In genomic region chr12:26884765-26885576, GRCh38 we compare ENCODE assay signal across 8 cellular contexts. TPM values are rescaled to one million over a fixed set of nuclear protein-coding genes. Genes with fewer than 3 reads are reported as not detected.
A peak's percentile ranks its signal among the peaks of the same experiment; 100 is the strongest.
DNase-seq lines count a peak whose midpoint lies in the region; ATAC-seq and TF ChIP-seq lines count a peak whose summit lies in the region.

No MANE protein-coding gene starts in this region.

- no TSS peak for BruUV-seq in PC-3 (replicated peaks; lab: Mats Ljungman, UMichigan)

- H3K4me3 ChIP-seq in KMS-11 (IDR thresholded peaks at IDR 0.05; ENCODE audit: insufficient read depth, low read depth, low read length) = no peak overlapping the region
- peak overlapping the region; percentile 42; the same call in 1 of the 2 replicates for H3K4me3 ChIP-seq in PC-3 (ENCODE audit: low read length)

- intact Hi-C loops in PC-3 (cut with micrococcal nuclease) (loop anchor here (1.0 to 10.0 kb wide), 3 partner anchors 32 to 420 kb away; no protein-coding TSS in a partner anchor), natural killer cell (cut with micrococcal nuclease) (loop anchor here (1.0 to 10.0 kb wide), 3 partner anchors 32 to 790 kb away; partner anchors contain the start of gene ITPR2)

- H2AFZ ChIP-seq in KMS-11 (ENCODE audit: low read depth) (peak overlapping the region; percentile 94), PC-3 (ENCODE audit: low read length) (peak overlapping the region; percentile 82)

- H3K4me1 ChIP-seq in KMS-11 (ENCODE audit: low read depth, poor library complexity, severe bottlenecking) (peaks cover 3% of the 10 kb centered on the region), PC-3 (ENCODE audit: insufficient read depth, low read length) (peaks cover 3% of the 10 kb centered on the region; the same call in 1 of the 2 replicates)

- DNase-seq in D341Med (ENCODE audit: low spot score) (peak; percentile 84), PC-3 (peak; percentile 99), activated T-cell treated with anti-CD3 and anti-CD28 coated beads for 48 hours (ENCODE audit: low read depth) (peak; percentile 71), natural killer cell (peak; percentile 69)

- no peaks in the 10 kb centered on the region for H3K36me3 Mint-ChIP-seq in natural killer cell
- peaks cover 9% of the 10 kb centered on the region for H3K36me3 Mint-ChIP-seq in stimulated activated memory B cell treated with anti-CD40 and anti-IgM and Interleukin-4, amounts not matched to agents 10 μg/mL and 1 μg/mL and 100 μg/mL, for 72 hours

- H3K79me2 ChIP-seq in KMS-11 (ENCODE audit: insufficient read depth, low read depth) (no peaks in the 10 kb centered on the region), PC-3 (ENCODE audit: low read length) (no peaks in the 10 kb centered on the region)

- H3K4me2 ChIP-seq in KMS-11 (peak overlapping the region; percentile 57), PC-3 (ENCODE audit: low read length) (peak overlapping the region; percentile 75)

- H3K9me2 ChIP-seq in PC-3 (replicated peaks; ENCODE audit: low read length) = no peaks in the 10 kb centered on the region

- CTCF ChIA-PET in PC-3 (lab: Charles Lee) = interaction anchor here (0.5 to 1.0 kb wide), 12 partner anchors 9 to 420 kb away, joined by 3 to 6 read pairs (median 4); no protein-coding TSS in a partner anchor

- peaks cover 12 to 15% of the 10 kb centered on the region in 2 donors for H3K4me1 Mint-ChIP-seq in natural killer cell
- peaks cover 16% of the 10 kb centered on the region for H3K4me1 Mint-ChIP-seq in stimulated activated memory B cell treated with anti-CD40 and anti-IgM and Interleukin-4, amounts not matched to agents 10 μg/mL and 1 μg/mL and 100 μg/mL, for 72 hours

- peak; percentile 91 for TF ChIP-seq CTCF in KMS-11 (conservative IDR thresholded peaks at IDR 0.05; ENCODE audit: low read depth, low read length)
- TF ChIP-seq CTCF in PC-3 (conservative IDR thresholded peaks at IDR 0.05; ENCODE audit: low read depth, low read length) = peak; percentile 99
- TF ChIP-seq CTCF in natural killer cell (IDR thresholded peaks at IDR 0.05) = peak; percentile 96

- peaks cover 11 to 28% of the 10 kb centered on the region in 2 donors for H3K27me3 Mint-ChIP-seq in natural killer cell (ENCODE audit: low read depth in 2 of 2)
- no peaks in the 10 kb centered on the region for H3K27me3 Mint-ChIP-seq in stimulated activated memory B cell treated with anti-CD40 and anti-IgM and Interleukin-4, amounts not matched to agents 10 μg/mL and 1 μg/mL and 100 μg/mL, for 72 hours

- peak overlapping the region; percentile 68 for H3K4me3 Mint-ChIP-seq in natural killer cell
- peak overlapping the region; percentile 59 for H3K4me3 Mint-ChIP-seq in stimulated activated memory B cell treated with anti-CD40 and anti-IgM and Interleukin-4, amounts not matched to agents 10 μg/mL and 1 μg/mL and 100 μg/mL, for 72 hours

- no peaks in the 10 kb centered on the region for H3F3A ChIP-seq in PC-3 (ENCODE audit: low read length, unreplicated experiment)

- H3K9me3 Mint-ChIP-seq in natural killer cell = no peaks in the 10 kb centered on the region
- H3K9me3 Mint-ChIP-seq in stimulated activated memory B cell treated with anti-CD40 and anti-IgM and Interleukin-4, amounts not matched to agents 10 μg/mL and 1 μg/mL and 100 μg/mL, for 72 hours = peaks cover 9% of the 10 kb centered on the region

- H3K36me3 ChIP-seq in KMS-11 (ENCODE audit: insufficient read depth) = no peaks in the 10 kb centered on the region
- no peaks in the 10 kb centered on the region for H3K36me3 ChIP-seq in PC-3 (ENCODE audit: low read depth, low read length)

- H3K9me3 ChIP-seq in PC-3 (ENCODE audit: low read length) = no peaks in the 10 kb centered on the region

- no peak overlapping the region for H3K27ac ChIP-seq in KMS-11
- no peak overlapping the region for H3K27ac ChIP-seq in PC-3 (ENCODE audit: low read length)

- peak overlapping the region in 1 of 2 donors; percentile 9 for H3K27ac Mint-ChIP-seq in natural killer cell
- H3K27ac Mint-ChIP-seq in stimulated activated memory B cell treated with anti-CD40 and anti-IgM and Interleukin-4, amounts not matched to agents 10 μg/mL and 1 μg/mL and 100 μg/mL, for 72 hours = no peak overlapping the region

- POLR2A ChIA-PET in PC-3 (lab: Charles Lee; ENCODE audit: unreplicated experiment) = no interaction called here

- ATAC-seq in GM21515 (IDR thresholded peaks at IDR 0.05; ENCODE audit: unreplicated experiment) (peak; percentile 93), PC-3 (peak; percentile 96), esophagus mucosa (peak; percentile 99), natural killer cell (peak; percentile 97 to 100 (median 99))
- ATAC-seq in stimulated activated memory B cell treated with anti-CD40 and anti-IgM and Interleukin-4, amounts not matched to agents 10 μg/mL and 1 μg/mL and 100 μg/mL, for 72 hours = peak; percentile 91

- H4K20me1 ChIP-seq in KMS-11 (ENCODE audit: insufficient read depth) = no peaks in the 10 kb centered on the region
- no peaks in the 10 kb centered on the region for H4K20me1 ChIP-seq in PC-3 (ENCODE audit: low read length)

- H3K9ac ChIP-seq in KMS-11 (no peak overlapping the region), PC-3 (ENCODE audit: low read length) (no peak overlapping the region)

- H3K27me3 ChIP-seq in KMS-11 (ENCODE audit: insufficient read depth, low read depth) (no peaks in the 10 kb centered on the region), PC-3 (ENCODE audit: low read length) (no peaks in the 10 kb centered on the region)

RNA-seq across cellular contexts. Expression of gene ITPR2, which starts 52.0 kb away (rescaled TPM):
- total RNA-seq in PC-3 (2014; rRNA removed) (4.0 and 10.2 TPM in 2 replicates), esophagus mucosa (35.1 TPM), natural killer cell (10 to 100 TPM; 59.1 to 70.7 (median 68.2) TPM)

RNA-seq across cellular contexts. Expression of gene INTS13, which starts 52.8 kb away (rescaled TPM):
- 61.8 and 74.1 TPM in 2 replicates for total RNA-seq in PC-3 (2014; rRNA removed)
- 20.2 TPM for total RNA-seq in esophagus mucosa
- total RNA-seq in natural killer cell = 10 to 100 TPM; 17.5 to 20.8 (median 19.8) TPM

RNA-seq across cellular contexts. Expression of gene FGFR1OP2, which starts 53.3 kb away (rescaled TPM):
- total RNA-seq in PC-3 (2014; rRNA removed) = 43.4 and 74.3 TPM in 2 replicates
- 20.3 TPM for total RNA-seq in esophagus mucosa
- total RNA-seq in natural killer cell = 10 to 100 TPM; 43.3 to 59.9 (median 45.3) TPM
